ENCODE assay signal across 1 cellular context in the genomic region with DNA sequence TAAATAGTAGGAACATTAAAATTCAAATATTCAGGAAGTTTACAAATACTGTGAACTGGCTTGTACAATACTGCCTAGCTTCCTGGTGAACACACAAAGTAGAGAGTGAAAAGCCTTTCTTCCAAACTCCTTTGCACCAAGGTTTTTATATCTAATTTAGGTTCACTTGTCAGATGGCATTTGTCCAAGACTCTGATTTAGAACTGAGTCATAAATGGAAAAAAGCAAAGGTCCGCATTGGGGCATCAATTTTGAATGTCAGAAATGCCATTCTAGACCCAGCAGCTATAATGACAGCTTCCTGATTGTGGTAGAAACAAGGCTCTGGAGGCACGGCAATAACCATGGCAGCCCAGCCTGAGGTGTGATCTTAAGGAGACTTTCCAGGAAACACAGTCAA.
TF ChIP-seq lines count a peak whose summit lies in the region.

No MANE protein-coding gene starts in this region.

TF ChIP-seq in endothelial cell of umbilical vein, 7 proteins besides CTCF, POLR2A, EP300 and RAD21 (continued from another document):
- TF ChIP-seq, protein P1, sequence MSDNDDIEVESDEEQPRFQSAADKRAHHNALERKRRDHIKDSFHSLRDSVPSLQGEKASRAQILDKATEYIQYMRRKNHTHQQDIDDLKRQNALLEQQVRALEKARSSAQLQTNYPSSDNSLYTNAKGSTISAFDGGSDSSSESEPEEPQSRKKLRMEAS (IDR thresholded peaks at IDR 0.05; ENCODE audit: insufficient read depth, insufficient read length), result no peak
